In genomic region chr6:107812370-107812769, GRCh38 we compare ENCODE assay signal across 26 cellular contexts. TPM values are rescaled to one million over a fixed set of nuclear protein-coding genes. Genes with fewer than 3 reads are reported as not detected.
A peak's percentile ranks its signal among the peaks of the same experiment; 100 is the strongest.
DNase-seq lines count a peak whose midpoint lies in the region; ATAC-seq and TF ChIP-seq lines count a peak whose summit lies in the region.
"Had no signal": no experiment of that assay in that cellular context is flagged by ENCODE, and none has a peak within 500 bp of the region (broad histone marks: within the 10 kb centered on the region; RNA-seq: fewer than 3 reads in every experiment).

No MANE protein-coding gene starts in this region.

- ATAC-seq in activated CD8-positive, alpha-beta T cell treated with anti-CD3 and anti-CD28 coated beads, Interleukin-2, amount 10 ng/mL, durations not matched to agents 7 days and 5 days: no peak
- ATAC-seq in stimulated activated effector memory CD8-positive, alpha-beta T cell treated with anti-CD3 and anti-CD28 coated beads, Interleukin-12 subunit alpha, Interleukin-12 subunit beta, amount 100 ng/mL, for 72 hours: no peak
- no peak for ATAC-seq in HG03457 (IDR thresholded peaks at IDR 0.05; ENCODE audit: unreplicated experiment)

- no peaks in the 10 kb centered on the region for H3K36me3 ChIP-seq in hepatocyte (replicated peaks; ENCODE audit: insufficient read depth, low read depth)
- H3K36me3 ChIP-seq: esophagus squamous epithelium, pancreas, SJSA1, suprapubic skin had no signal

- no peak overlapping the region for H2AFZ ChIP-seq in hepatocyte

- H3K4me3 ChIP-seq in hepatocyte: no peak overlapping the region
- H3K4me3 ChIP-seq: esophagus squamous epithelium, pancreas, SJSA1, suprapubic skin had no signal

- H3K27me3 ChIP-seq in hepatocyte: no peaks in the 10 kb centered on the region
- H3K27me3 ChIP-seq: pancreas, SJSA1 had no signal

- peaks cover 19% of the 10 kb centered on the region for H3K36me3 Mint-ChIP-seq in activated naive CD8-positive, alpha-beta T cell
- H3K36me3 Mint-ChIP-seq in activated naive CD8-positive, alpha-beta T cell treated with anti-CD3 and anti-CD28 coated beads for 36 hours: peaks cover 13% of the 10 kb centered on the region
- peaks cover 20% of the 10 kb centered on the region for H3K36me3 Mint-ChIP-seq in activated CD8-positive, alpha-beta T cell treated with anti-CD3 and anti-CD28 coated beads, Interleukin-2, amount 10 ng/mL, durations not matched to agents 7 days and 5 days (ENCODE audit: low read depth)
- no peaks in the 10 kb centered on the region for H3K36me3 Mint-ChIP-seq in stimulated activated effector memory CD8-positive, alpha-beta T cell treated with anti-CD3 and anti-CD28 coated beads, Interleukin-12 subunit alpha, Interleukin-12 subunit beta, amount 100 ng/mL, for 72 hours
- H3K36me3 Mint-ChIP-seq: activated naive CD4-positive, alpha-beta T cell treated with anti-CD3 and anti-CD28 coated beads, Interleukin-2, amount 50 U/mL, for 72 hours had no signal

- H3K9me3 ChIP-seq in hepatocyte (ENCODE audit: low read depth): no peaks in the 10 kb centered on the region
- H3K9me3 ChIP-seq: esophagus squamous epithelium, pancreas, SJSA1, suprapubic skin had no signal

- no peaks in the 10 kb centered on the region for H3K9me2 ChIP-seq in hepatocyte (replicated peaks; ENCODE audit: insufficient read depth)

- WGBS in hepatocyte (ENCODE audit: low lambda C conversion rate, missing lambda C conversion rate): 78% methylated on average over 5 of the region's 5 CpGs

- H3K27ac ChIP-seq in hepatocyte: peak overlapping the region; percentile 71
- H3K27ac ChIP-seq: esophagus squamous epithelium, HL-60, SJSA1, suprapubic skin, VCaP had no signal

- POLR2A ChIA-PET in activated CD8-positive, alpha-beta T cell treated with anti-CD3 and anti-CD28 coated beads, Interleukin-2, amount 10 ng/mL, durations not matched to agents 7 days and 5 days (lab: Charles Lee): interaction anchor here (0.6 to 1.7 kb wide), 2 partner anchors 10 to 12 kb away, joined by 3 to 5 read pairs; no protein-coding TSS in a partner anchor

- H3K9me3 Mint-ChIP-seq in activated naive CD8-positive, alpha-beta T cell (ENCODE audit: low read depth): no peaks in the 10 kb centered on the region
- H3K9me3 Mint-ChIP-seq in activated naive CD8-positive, alpha-beta T cell treated with anti-CD3 and anti-CD28 coated beads for 36 hours: no peaks in the 10 kb centered on the region
- H3K9me3 Mint-ChIP-seq in activated CD8-positive, alpha-beta T cell treated with anti-CD3 and anti-CD28 coated beads, Interleukin-2, amount 10 ng/mL, durations not matched to agents 7 days and 5 days (ENCODE audit: insufficient read depth): no peaks in the 10 kb centered on the region
- no peaks in the 10 kb centered on the region for H3K9me3 Mint-ChIP-seq in stimulated activated effector memory CD8-positive, alpha-beta T cell treated with anti-CD3 and anti-CD28 coated beads, Interleukin-12 subunit alpha, Interleukin-12 subunit beta, amount 100 ng/mL, for 72 hours
- H3K9me3 Mint-ChIP-seq: activated naive CD4-positive, alpha-beta T cell treated with anti-CD3 and anti-CD28 coated beads, Interleukin-2, amount 50 U/mL, for 72 hours; naive B cell had no signal

- no peaks in the 10 kb centered on the region for H3K79me2 ChIP-seq in hepatocyte

- no peaks in the 10 kb centered on the region for H3K27me3 Mint-ChIP-seq in activated naive CD8-positive, alpha-beta T cell
- H3K27me3 Mint-ChIP-seq in activated naive CD8-positive, alpha-beta T cell treated with anti-CD3 and anti-CD28 coated beads for 36 hours: no peaks in the 10 kb centered on the region
- H3K27me3 Mint-ChIP-seq in activated CD8-positive, alpha-beta T cell treated with anti-CD3 and anti-CD28 coated beads, Interleukin-2, amount 10 ng/mL, durations not matched to agents 7 days and 5 days (ENCODE audit: low read depth): no peaks in the 10 kb centered on the region
- H3K27me3 Mint-ChIP-seq: naive B cell had no signal

- peaks cover 72% of the 10 kb centered on the region for H3K4me1 Mint-ChIP-seq in activated naive CD8-positive, alpha-beta T cell (ENCODE audit: low read depth)
- peaks cover 67% of the 10 kb centered on the region for H3K4me1 Mint-ChIP-seq in activated naive CD8-positive, alpha-beta T cell treated with anti-CD3 and anti-CD28 coated beads for 36 hours
- peaks cover 30% of the 10 kb centered on the region for H3K4me1 Mint-ChIP-seq in activated CD8-positive, alpha-beta T cell treated with anti-CD3 and anti-CD28 coated beads, Interleukin-2, amount 10 ng/mL, durations not matched to agents 7 days and 5 days (ENCODE audit: low read depth)
- H3K4me1 Mint-ChIP-seq in stimulated activated effector memory CD8-positive, alpha-beta T cell treated with anti-CD3 and anti-CD28 coated beads, Interleukin-12 subunit alpha, Interleukin-12 subunit beta, amount 100 ng/mL, for 72 hours: peaks cover 57% of the 10 kb centered on the region

- TF ChIP-seq CTCF in hepatocyte (IDR thresholded peaks at IDR 0.05; ENCODE audit: poor library complexity): no peak

- H3K27ac Mint-ChIP-seq in activated naive CD8-positive, alpha-beta T cell: peak overlapping the region; percentile 69
- H3K27ac Mint-ChIP-seq in activated naive CD8-positive, alpha-beta T cell treated with anti-CD3 and anti-CD28 coated beads for 36 hours: no peak overlapping the region
- H3K27ac Mint-ChIP-seq in activated CD8-positive, alpha-beta T cell treated with anti-CD3 and anti-CD28 coated beads, Interleukin-2, amount 10 ng/mL, durations not matched to agents 7 days and 5 days: no peak overlapping the region
- peak overlapping the region; percentile 61 for H3K27ac Mint-ChIP-seq in stimulated activated effector memory CD8-positive, alpha-beta T cell treated with anti-CD3 and anti-CD28 coated beads, Interleukin-12 subunit alpha, Interleukin-12 subunit beta, amount 100 ng/mL, for 72 hours

- no peak for DNase-seq in activated naive CD8-positive, alpha-beta T cell treated with anti-CD3 and anti-CD28 coated beads for 36 hours
- DNase-seq in activated CD8-positive, alpha-beta T cell treated with anti-CD3 and anti-CD28 coated beads, Interleukin-2, amount 10 ng/mL, durations not matched to agents 7 days and 5 days: peak; percentile 15
- DNase-seq in hepatocyte (ENCODE audit: low spot score) (no peak), RPMI8226 (no peak), retina (no peak)
- no peak for DNase-seq in stimulated activated effector memory CD8-positive, alpha-beta T cell treated with anti-CD3 and anti-CD28 coated beads, Interleukin-12 subunit alpha, Interleukin-12 subunit beta, amount 100 ng/mL, for 72 hours (ENCODE audit: low spot score in 2 of 2)
- DNase-seq: activated CD4-positive, alpha-beta T cell treated with anti-CD3 and anti-CD28 coated beads, Interleukin-2, amount 50 U/mL, for 1 hour; effector CD8-positive, alpha-beta T cell; esophagus squamous epithelium; naive B cell; NCI-H1105 treated with DMSO at 0.1 percent for 48 hours; NCI-H2081; NCI-H446 treated with DMSO at 0.1 percent for 48 hours had no signal

- CTCF ChIA-PET in activated CD8-positive, alpha-beta T cell treated with anti-CD3 and anti-CD28 coated beads, Interleukin-2, amount 10 ng/mL, durations not matched to agents 7 days and 5 days (lab: Charles Lee): interaction anchor here (0.7 to 1.9 kb wide), 4 partner anchors 10 to 82 kb away, joined by 3 to 5 read pairs (median 4); no protein-coding TSS in a partner anchor

- H3K4me3 Mint-ChIP-seq in activated naive CD8-positive, alpha-beta T cell: no peak overlapping the region
- no peak overlapping the region for H3K4me3 Mint-ChIP-seq in activated naive CD8-positive, alpha-beta T cell treated with anti-CD3 and anti-CD28 coated beads for 36 hours
- H3K4me3 Mint-ChIP-seq in activated CD8-positive, alpha-beta T cell treated with anti-CD3 and anti-CD28 coated beads, Interleukin-2, amount 10 ng/mL, durations not matched to agents 7 days and 5 days: no peak overlapping the region
- H3K4me3 Mint-ChIP-seq in stimulated activated effector memory CD8-positive, alpha-beta T cell treated with anti-CD3 and anti-CD28 coated beads, Interleukin-12 subunit alpha, Interleukin-12 subunit beta, amount 100 ng/mL, for 72 hours: peak overlapping the region; percentile 43

- peaks cover 9% of the 10 kb centered on the region for H3K4me1 ChIP-seq in hepatocyte (ENCODE audit: insufficient read depth)
- H3K4me1 ChIP-seq: suprapubic skin had no signal

- no peak overlapping the region for H3K4me2 ChIP-seq in hepatocyte

- H4K20me1 ChIP-seq in hepatocyte (ENCODE audit: insufficient read depth, poor library complexity, severe bottlenecking): no peaks in the 10 kb centered on the region

RNA-seq across cellular contexts. Expression of gene SCML4, which starts 11.7 kb away (rescaled TPM):
- 10 to 100 TPM; 15.3 to 16.3 TPM for total RNA-seq in activated naive CD8-positive, alpha-beta T cell treated with anti-CD3 and anti-CD28 coated beads for 36 hours
- total RNA-seq in activated CD8-positive, alpha-beta T cell treated with anti-CD3 and anti-CD28 coated beads, Interleukin-2, amount 10 ng/mL, durations not matched to agents 7 days and 5 days: 10 to 100 TPM; 27.4 to 31.8 TPM
- 1.6 and 5.8 TPM in 2 replicates for total RNA-seq in hepatocyte
- polyA plus RNA-seq in hepatocyte: 1.5 and 3.4 TPM in 2 replicates
- total RNA-seq: chondrocyte, H4, IMR-90, kidney epithelial cell, M059J, SJSA1 had no signal
- polyA plus RNA-seq: IMR-90 had no signal

Comparison
In these comparisons a context has a peak if more than half of its experiments do, and no peak if none do; other contexts are left out.
1. H3K27ac Mint-ChIP-seq: peak in activated naive CD8-positive, alpha-beta T cell (single experiment) and stimulated activated effector memory CD8-positive, alpha-beta T cell treated with anti-CD3 and anti-CD28 coated beads, Interleukin-12 subunit alpha, Interleukin-12 subunit beta, amount 100 ng/mL, for 72 hours (single experiment); none in activated naive CD8-positive, alpha-beta T cell treated with anti-CD3 and anti-CD28 coated beads for 36 hours (single experiment) and activated CD8-positive, alpha-beta T cell treated with anti-CD3 and anti-CD28 coated beads, Interleukin-2, amount 10 ng/mL, durations not matched to agents 7 days and 5 days (single experiment).